18 cellular contexts compared by ENCODE assay signal in the genomic region with DNA sequence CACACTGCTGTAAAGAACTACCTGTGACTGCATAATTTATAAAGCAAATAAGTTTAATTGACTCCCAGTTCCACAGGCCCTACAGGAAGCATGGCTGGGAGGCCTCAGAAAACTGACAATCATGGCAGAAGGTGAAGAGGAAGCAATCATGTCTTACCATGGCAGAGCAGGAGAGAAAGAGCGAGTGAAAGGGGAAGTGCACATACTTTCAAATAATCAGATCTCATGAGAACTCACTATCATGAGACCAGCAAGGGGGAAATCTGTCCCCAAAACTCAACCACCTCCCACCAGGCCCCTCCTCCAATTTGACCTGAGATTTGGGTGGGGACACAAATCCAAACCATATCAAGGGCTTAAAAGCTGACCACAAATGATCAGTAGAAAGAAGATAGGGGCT.
DNase-seq lines count a peak whose midpoint lies in the region; ATAC-seq and TF ChIP-seq lines count a peak whose summit lies in the region.
"Had no signal": no experiment of that assay in that cellular context is flagged by ENCODE, and none has a peak within 500 bp of the region (broad histone marks: within the 10 kb centered on the region; RNA-seq: fewer than 3 reads in every experiment).

No MANE protein-coding gene starts in this region.

- peaks cover 3% of the 10 kb centered on the region for H3K9me3 Mint-ChIP-seq in activated B cell treated with CpG ODN at 0.5 μM for 24 hours

- DNase-seq in GF-D8 (lab: John Stamatoyannopoulos, UW) (peak; percentile 14), MV-4-11 (lab: John Stamatoyannopoulos, UW) (peak; percentile 71), OCI-M1 (lab: John Stamatoyannopoulos, UW) (peak; percentile 82), activated B cell treated with CpG ODN at 0.5 μM for 24 hours (no peak), AG08395 (ENCODE audit: low spot score) (no peak)
- no peak for DNase-seq in stimulated activated CD4-positive, alpha-beta T cell treated with anti-CD3 and anti-CD28 coated beads, Interleukin-2, amount 100 ng/mL, for 48 hours
- no peak for DNase-seq in activated CD4-positive, alpha-beta T cell treated with anti-CD3 and anti-CD28 coated beads, Interleukin-2, amount 50 U/mL, for 1 hour
- DNase-seq: AML-193; Calu3; CD4-positive, CD25-positive, alpha-beta regulatory T cell; DMS79; GOT3; NCI-H1417; NCI-H2029 treated with DMSO at 0.1 percent for 48 hours; NCI-H526; SJCRH30 had no signal

- peaks cover 1% of the 10 kb centered on the region for H3K27me3 Mint-ChIP-seq in activated B cell treated with CpG ODN at 0.5 μM for 24 hours

- intact Hi-C loops in activated B cell treated with CpG ODN at 0.5 μM for 24 hours (cut with micrococcal nuclease): no loop called here

- peak overlapping the region; percentile 53 for H3K27ac Mint-ChIP-seq in activated B cell treated with CpG ODN at 0.5 μM for 24 hours
- H3K27ac Mint-ChIP-seq: CD4-positive, CD25-positive, alpha-beta regulatory T cell had no signal

- H3K4me1 Mint-ChIP-seq in activated B cell treated with CpG ODN at 0.5 μM for 24 hours: peaks cover 5% of the 10 kb centered on the region

- no peaks in the 10 kb centered on the region for H3K36me3 Mint-ChIP-seq in activated B cell treated with CpG ODN at 0.5 μM for 24 hours (ENCODE audit: low read depth)
- H3K36me3 Mint-ChIP-seq: CD4-positive, CD25-positive, alpha-beta regulatory T cell had no signal

- CTCF ChIA-PET in activated B cell treated with CpG ODN at 0.5 μM for 24 hours (lab: Charles Lee): no interaction called here

- no peak overlapping the region for H3K4me3 Mint-ChIP-seq in activated B cell treated with CpG ODN at 0.5 μM for 24 hours
- H3K4me3 Mint-ChIP-seq: CD4-positive, CD25-positive, alpha-beta regulatory T cell had no signal

- ATAC-seq in activated B cell treated with CpG ODN at 0.5 μM for 24 hours (ENCODE audit: low read depth) (no peak), GM21619 (IDR thresholded peaks at IDR 0.05; ENCODE audit: unreplicated experiment) (no peak)
- ATAC-seq: A549 had no signal

- POLR2A ChIA-PET in activated B cell treated with CpG ODN at 0.5 μM for 24 hours (lab: Charles Lee): no interaction called here

- TF ChIP-seq CTCF in activated B cell treated with CpG ODN at 0.5 μM for 24 hours (IDR thresholded peaks at IDR 0.05): no peak

Comparison
In these comparisons a context has a peak if more than half of its experiments do, and no peak if none do; other contexts are left out.
1. DNase-seq: peak in GF-D8 (single experiment), MV-4-11 (single experiment) and OCI-M1 (single experiment); none in activated B cell treated with CpG ODN at 0.5 μM for 24 hours (single experiment), stimulated activated CD4-positive, alpha-beta T cell treated with anti-CD3 and anti-CD28 coated beads, Interleukin-2, amount 100 ng/mL, for 48 hours (0 of 2), activated CD4-positive, alpha-beta T cell treated with anti-CD3 and anti-CD28 coated beads, Interleukin-2, amount 50 U/mL, for 1 hour (single experiment) and AG08395 (single experiment).